ENCODE assay signal across 13 cellular contexts in the genomic region with DNA sequence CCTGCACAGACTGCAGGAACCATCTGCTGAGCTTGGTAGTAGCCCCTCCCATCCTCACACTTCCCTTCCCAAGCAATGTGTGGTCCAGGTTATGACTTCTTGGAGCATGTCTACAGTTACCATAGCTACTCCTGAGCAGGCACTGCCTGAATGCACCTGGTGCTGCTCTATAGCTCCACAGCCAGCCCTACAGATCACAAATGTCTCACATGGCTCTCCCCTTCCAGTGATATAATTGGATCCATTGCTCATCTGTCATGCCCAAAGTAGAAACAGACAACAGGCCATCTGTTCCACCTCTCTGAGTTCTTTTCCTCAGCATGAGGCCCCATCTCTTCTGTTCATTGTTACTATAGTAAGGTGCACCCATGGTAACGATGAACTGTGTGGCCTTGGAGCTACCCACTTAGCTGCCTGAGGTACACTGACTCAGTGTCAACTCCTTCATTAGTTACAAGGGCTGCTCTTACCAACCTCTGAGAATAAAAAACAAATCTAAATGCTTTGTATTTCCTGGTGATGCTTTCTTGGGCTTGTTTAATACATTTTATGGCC.
DNase-seq lines count a peak whose midpoint lies in the region; ATAC-seq and TF ChIP-seq lines count a peak whose summit lies in the region.
"Had no signal": no experiment of that assay in that cellular context is flagged by ENCODE, and none has a peak within 500 bp of the region (broad histone marks: within the 10 kb centered on the region; RNA-seq: fewer than 3 reads in every experiment).

No MANE protein-coding gene starts in this region.

- H4K20me1 ChIP-seq in MM.1S (ENCODE audit: insufficient read depth, low read length), result no peaks in the 10 kb centered on the region

- no peak for ATAC-seq in HG03469 (IDR thresholded peaks at IDR 0.05; ENCODE audit: unreplicated experiment)
- ATAC-seq: activated CD8-positive, alpha-beta T cell treated with anti-CD3 and anti-CD28 coated beads, Interleukin-2, amount 10 ng/mL, durations not matched to agents 7 days and 5 days; stimulated activated naive CD8-positive, alpha-beta T cell treated with anti-CD3 and anti-CD28 coated beads, Interleukin-15, Interleukin-2, amounts not matched to agents 100 U/mL and 50 U/mL, for 24 hours had no signal

- no peaks in the 10 kb centered on the region for H3K9me2 ChIP-seq in MM.1S (replicated peaks; ENCODE audit: insufficient read depth, low read length)

- H3K4me3 ChIP-seq in uterus (no peak overlapping the region), MM.1S (ENCODE audit: low read length) (no peak overlapping the region)

- peak; percentile 86 for DNase-seq in DMS79 (lab: John Stamatoyannopoulos, UW)
- peak; percentile 74 to 94 for DNase-seq in NCI-H2081 (lab: John Stamatoyannopoulos, UW)
- DNase-seq in NCI-H748 treated with DMSO at 0.1 percent for 48 hours (lab: John Stamatoyannopoulos, UW), result peak; percentile 69
- DNase-seq in myocyte (ENCODE audit: low read depth), result peak; percentile 88
- no peak for DNase-seq in uterus
- no peak for DNase-seq in MM.1S
- no peak for DNase-seq in stimulated activated CD4-positive, alpha-beta T cell treated with anti-CD3 and anti-CD28 coated beads, Interleukin-4, amount 100 ng/mL, for 24 hours
- DNase-seq: activated CD8-positive, alpha-beta T cell treated with anti-CD3 and anti-CD28 coated beads, Interleukin-2, amount 10 ng/mL, durations not matched to agents 7 days and 5 days; AML-193; immature natural killer cell; small intestine; stimulated activated naive CD8-positive, alpha-beta T cell treated with anti-CD3 and anti-CD28 coated beads, Interleukin-15, Interleukin-2, amounts not matched to agents 100 U/mL and 50 U/mL, for 24 hours had no signal

- H3K9me3 ChIP-seq in uterus (no peaks in the 10 kb centered on the region), MM.1S (replicated peaks; ENCODE audit: insufficient read depth, low read length) (no peaks in the 10 kb centered on the region)

- H3K79me2 ChIP-seq in MM.1S (ENCODE audit: low read length), result no peaks in the 10 kb centered on the region

- intact Hi-C loops in uterus (cut with DNase I; ENCODE audit: low total_unique reads), result no loop called here

- no peaks in the 10 kb centered on the region for H3K4me1 ChIP-seq in uterus
- no peaks in the 10 kb centered on the region for H3K4me1 ChIP-seq in MM.1S (ENCODE audit: low read length)

- H3F3A ChIP-seq in MM.1S (ENCODE audit: insufficient read depth, low read length), result no peaks in the 10 kb centered on the region

- H3K36me3 ChIP-seq in uterus (no peaks in the 10 kb centered on the region), MM.1S (replicated peaks; ENCODE audit: insufficient read depth, low read length) (no peaks in the 10 kb centered on the region)

- H3K27ac ChIP-seq in uterus (no peak overlapping the region), MM.1S (ENCODE audit: low read length) (no peak overlapping the region)

- H3K4me2 ChIP-seq in MM.1S (ENCODE audit: low read depth, low read length), result no peak overlapping the region

- TF ChIP-seq CTCF in uterus (IDR thresholded peaks at IDR 0.05) (no peak), MM.1S (IDR thresholded peaks at IDR 0.05; ENCODE audit: low read length) (no peak)

- no peak overlapping the region for H3K9ac ChIP-seq in MM.1S (ENCODE audit: low read length)

- H3K27me3 ChIP-seq in uterus (no peaks in the 10 kb centered on the region), MM.1S (replicated peaks; ENCODE audit: insufficient read depth, low read length) (no peaks in the 10 kb centered on the region)

- TF ChIP-seq POLR2A in uterus (IDR thresholded peaks at IDR 0.05), result no peak

- no peak overlapping the region for H2AFZ ChIP-seq in MM.1S (ENCODE audit: low read length)

Comparison
In these comparisons a context has a peak if more than half of its experiments do, and no peak if none do; other contexts are left out.
1. DNase-seq: peak in DMS79 (single experiment), NCI-H2081 (2 of 2), NCI-H748 treated with DMSO at 0.1 percent for 48 hours (single experiment) and myocyte (single experiment); none in uterus (0 of 2), MM.1S (single experiment) and stimulated activated CD4-positive, alpha-beta T cell treated with anti-CD3 and anti-CD28 coated beads, Interleukin-4, amount 100 ng/mL, for 24 hours (single experiment).